15 cellular contexts compared by ENCODE assay signal in the genomic region with DNA sequence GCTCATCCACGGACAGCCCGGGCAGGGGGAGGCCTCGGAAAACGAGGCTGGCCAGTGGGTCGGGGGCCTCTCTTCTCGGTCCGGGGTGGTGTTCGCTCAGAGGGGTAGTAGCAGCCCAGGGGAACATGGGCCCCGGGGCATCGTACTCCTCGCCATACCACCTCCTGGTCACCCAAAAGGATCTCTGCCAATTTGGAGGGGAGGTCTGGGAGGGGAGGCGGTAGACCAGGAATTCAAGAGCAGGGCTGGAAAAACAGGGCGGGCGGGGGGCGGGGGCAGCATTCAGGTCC.
DNase-seq lines count a peak whose midpoint lies in the region; ATAC-seq and TF ChIP-seq lines count a peak whose summit lies in the region.
"Had no signal": no experiment of that assay in that cellular context is flagged by ENCODE, and none has a peak within 500 bp of the region (broad histone marks: within the 10 kb centered on the region; RNA-seq: fewer than 3 reads in every experiment).

No MANE protein-coding gene starts in this region.

- peaks cover 9% of the 10 kb centered on the region for H3K4me1 Mint-ChIP-seq in activated CD4-positive, alpha-beta T cell treated with anti-CD3 and anti-CD28 coated beads, Interleukin-2, amount 10 ng/mL, durations not matched to agents 7 days and 5 days
- H3K4me1 Mint-ChIP-seq: CD14-positive monocyte had no signal

- 82% methylated on average over 14 of the region's 15 CpGs for WGBS in esophagus muscularis mucosa
- WGBS in mesodermal cell (ENCODE audit: insufficient coverage in 2 of 2), 2 experiments = 90 to 92% methylated on average over 7 to 11 of the region's 15 CpGs
- 83 to 91% methylated on average over 5 to 15 of the region's 15 CpGs for WGBS in transverse colon (ENCODE audit: low coverage in 1 of 2), 2 donors

- no peak for TF ChIP-seq CTCF in esophagus muscularis mucosa (IDR thresholded peaks at IDR 0.05)
- TF ChIP-seq CTCF in transverse colon (IDR thresholded peaks at IDR 0.05) = no peak
- no peak for TF ChIP-seq CTCF in GM10248 (IDR thresholded peaks at IDR 0.05; ENCODE audit: control extremely low read depth, extremely low read depth, low read depth, missing control alignments)

- intact Hi-C loops in esophagus muscularis mucosa (cut with DNase I) (no loop called here), transverse colon (cut with DNase I; ENCODE audit: low total_unique reads) (no loop called here)

- H3K4me1 ChIP-seq in HUES6 (ENCODE audit: control insufficient read depth, insufficient read depth, low read length) (peaks cover 33% of the 10 kb centered on the region), esophagus muscularis mucosa (peaks cover 21 to 73% (median 68%) of the 10 kb centered on the region in 4 donors), mesodermal cell (ENCODE audit: control insufficient read depth, insufficient read depth, low read length, poor library complexity, severe bottlenecking) (peaks cover 16% of the 10 kb centered on the region), transverse colon (peaks cover 16 to 27% (median 21%) of the 10 kb centered on the region in 4 donors)
- H3K4me1 ChIP-seq: HAP-1 had no signal

- no peak for TF ChIP-seq EP300 in esophagus muscularis mucosa (IDR thresholded peaks at IDR 0.05)
- no peak for TF ChIP-seq EP300 in transverse colon (IDR thresholded peaks at IDR 0.05; ENCODE audit: low read depth)

- H3K4me3 ChIP-seq in HUES6 (ENCODE audit: low read depth, low read length) (peak overlapping the region; percentile 22; the same call in 1 of the 2 replicates), esophagus muscularis mucosa (no peak overlapping the region), mesodermal cell (ENCODE audit: extremely low read depth, insufficient read depth, low read length, poor library complexity, severe bottlenecking) (no peak overlapping the region), transverse colon (no peak overlapping the region)
- H3K4me3 ChIP-seq: HAP-1 had no signal

- no peaks in the 10 kb centered on the region for H3K27me3 Mint-ChIP-seq in activated CD4-positive, alpha-beta T cell treated with anti-CD3 and anti-CD28 coated beads, Interleukin-2, amount 10 ng/mL, durations not matched to agents 7 days and 5 days

- no peak overlapping the region for H3K27ac Mint-ChIP-seq in activated CD4-positive, alpha-beta T cell treated with anti-CD3 and anti-CD28 coated beads, Interleukin-2, amount 10 ng/mL, durations not matched to agents 7 days and 5 days

- DNase-seq in esophagus muscularis mucosa (ENCODE audit: extremely low spot score) (no peak), transverse colon (no peak), GM10248 (ENCODE audit: extremely low spot score) (no peak)
- DNase-seq in activated CD4-positive, alpha-beta T cell treated with anti-CD3 and anti-CD28 coated beads, Interleukin-2, amount 10 ng/mL, durations not matched to agents 7 days and 5 days = no peak
- DNase-seq: COR-L47, DMS153, EL, NCI-H187, NCI-H526 treated with DMSO at 0.1 percent for 48 hours, SIG-M5 had no signal

- H3K36me3 Mint-ChIP-seq in activated CD4-positive, alpha-beta T cell treated with anti-CD3 and anti-CD28 coated beads, Interleukin-2, amount 10 ng/mL, durations not matched to agents 7 days and 5 days (ENCODE audit: low read depth) = peaks cover 31% of the 10 kb centered on the region

- POLR2A ChIA-PET in activated CD4-positive, alpha-beta T cell treated with anti-CD3 and anti-CD28 coated beads, Interleukin-2, amount 10 ng/mL, durations not matched to agents 7 days and 5 days (lab: Charles Lee) = no interaction called here
- POLR2A ChIA-PET in GM10248 (lab: Yijun Ruan, JAX) = interaction anchor here (0.6 kb wide), 1 partner anchor 106 kb away, joined by 4 read pairs; no protein-coding TSS in a partner anchor

- no peak overlapping the region for H3K9ac ChIP-seq in HUES6 (ENCODE audit: low read length)

- CTCF ChIA-PET in activated CD4-positive, alpha-beta T cell treated with anti-CD3 and anti-CD28 coated beads, Interleukin-2, amount 10 ng/mL, durations not matched to agents 7 days and 5 days (lab: Charles Lee) = interaction anchor here (1.3 kb wide), 1 partner anchor 15 kb away, joined by 4 read pairs; no protein-coding TSS in a partner anchor
- CTCF ChIA-PET in GM10248 (lab: Yijun Ruan, JAX) = interaction anchor here (2.6 kb wide), 1 partner anchor 15 kb away, joined by 12 read pairs; no protein-coding TSS in a partner anchor

- H3K27ac ChIP-seq in HUES6 (ENCODE audit: low read depth, low read length) (no peak overlapping the region), esophagus muscularis mucosa (replicated peaks in 1 of 4) (peak overlapping the region; percentile 49 to 73 (median 70)), mesodermal cell (ENCODE audit: low read depth, low read length, severe bottlenecking) (peak overlapping the region; percentile 23), transverse colon (peak overlapping the region in 3 of 4 donors; percentile 10 to 67 (median 20))

- H3K36me3 ChIP-seq in HUES6 (ENCODE audit: control insufficient read depth, insufficient read depth, low read length) = peaks cover 2% of the 10 kb centered on the region; the same call in 1 of the 2 replicates
- peaks cover 23 to 84% (median 73%) of the 10 kb centered on the region in 4 donors for H3K36me3 ChIP-seq in esophagus muscularis mucosa
- H3K36me3 ChIP-seq in mesodermal cell (ENCODE audit: control insufficient read depth, insufficient read depth, low read length) = peaks cover 79% of the 10 kb centered on the region
- peaks cover 0 to 20% (median 6%) of the 10 kb centered on the region in 4 donors for H3K36me3 ChIP-seq in transverse colon

- TF ChIP-seq POLR2A in esophagus muscularis mucosa (IDR thresholded peaks at IDR 0.05; ENCODE audit: low read depth) (no peak), transverse colon (IDR thresholded peaks at IDR 0.05) (no peak)

- in situ Hi-C loops in transverse colon (cut with MboI; ENCODE audit: low pct_ligation_motif_present in 1 of 4, low pct_unique_long_range_greater_than_20kb in 1 of 4, low sequenced_read_pairs in 3 of 4) = loop anchor here in 1 of 4 donors (25.0 kb wide), 1 partner anchor 112 kb away; no protein-coding TSS in a partner anchor

- no peaks in the 10 kb centered on the region for H3K9me3 ChIP-seq in HUES6 (ENCODE audit: control insufficient read depth, insufficient read depth, low read depth, low read length)
- H3K9me3 ChIP-seq in esophagus muscularis mucosa = no peaks in the 10 kb centered on the region
- no peaks in the 10 kb centered on the region for H3K9me3 ChIP-seq in mesodermal cell (ENCODE audit: control insufficient read depth, low read length)
- no peaks in the 10 kb centered on the region for H3K9me3 ChIP-seq in transverse colon
- H3K9me3 ChIP-seq: HAP-1 had no signal

- no peak overlapping the region for H3K4me3 Mint-ChIP-seq in activated CD4-positive, alpha-beta T cell treated with anti-CD3 and anti-CD28 coated beads, Interleukin-2, amount 10 ng/mL, durations not matched to agents 7 days and 5 days
- H3K4me3 Mint-ChIP-seq: CD14-positive monocyte had no signal

- no peak for ATAC-seq in esophagus mucosa

- H3K27me3 ChIP-seq in HUES6 (ENCODE audit: control insufficient read depth, insufficient read depth, low read length) = no peaks in the 10 kb centered on the region
- H3K27me3 ChIP-seq in esophagus muscularis mucosa = no peaks in the 10 kb centered on the region
- H3K27me3 ChIP-seq in transverse colon = no peaks in the 10 kb centered on the region

- H3K9me3 Mint-ChIP-seq in activated CD4-positive, alpha-beta T cell treated with anti-CD3 and anti-CD28 coated beads, Interleukin-2, amount 10 ng/mL, durations not matched to agents 7 days and 5 days = no peaks in the 10 kb centered on the region
- H3K9me3 Mint-ChIP-seq: CD14-positive monocyte had no signal
